In genomic region chr21:36948686-36949085, GRCh38 we compare ENCODE assay signal across 20 cellular contexts. TPM values are rescaled to one million over a fixed set of nuclear protein-coding genes. Genes with fewer than 3 reads are reported as not detected.
"Had no signal": no experiment of that assay in that cellular context is flagged by ENCODE, and none has a peak within 500 bp of the region (broad histone marks: within the 10 kb centered on the region; RNA-seq: fewer than 3 reads in every experiment).

No MANE protein-coding gene starts in this region.

- H3K27ac Mint-ChIP-seq: activated CD8-positive, alpha-beta memory T cell treated with anti-CD3 and anti-CD28 coated beads, Interleukin-2, amount 10 ng/mL, durations not matched to agents 7 days and 5 days; activated naive CD8-positive, alpha-beta T cell treated with anti-CD3 and anti-CD28 coated beads for 36 hours; natural killer cell treated with Interleukin-12 subunit alpha and Interleukin-12 subunit beta and Interleukin-15 and Interleukin-18, amount 100 ng/mL, for 72 hours; progenitor cell of endocrine pancreas; stimulated activated memory B cell treated with anti-CD40 and anti-IgM and Interleukin-4, amounts not matched to agents 10 μg/mL and 1 μg/mL and 100 μg/mL, for 72 hours; T-helper 2 cell treated with Interferon-gamma antibody and Interleukin-4, amounts not matched to agents 5 μg/mL and 100 μg/mL, for 36 hours had no signal

- H3K4me3 Mint-ChIP-seq: activated CD8-positive, alpha-beta memory T cell treated with anti-CD3 and anti-CD28 coated beads, Interleukin-2, amount 10 ng/mL, durations not matched to agents 7 days and 5 days; activated naive CD8-positive, alpha-beta T cell treated with anti-CD3 and anti-CD28 coated beads for 36 hours; activated T-cell treated with anti-CD3 and anti-CD28 coated beads, Interleukin-2, amount 50 U/mL, for 4 hours; natural killer cell treated with Interleukin-12 subunit alpha and Interleukin-12 subunit beta and Interleukin-15 and Interleukin-18, amount 100 ng/mL, for 72 hours; stimulated activated memory B cell treated with anti-CD40 and anti-IgM and Interleukin-4, amounts not matched to agents 10 μg/mL and 1 μg/mL and 100 μg/mL, for 72 hours; T-helper 2 cell treated with Interferon-gamma antibody and Interleukin-4, amounts not matched to agents 5 μg/mL and 100 μg/mL, for 36 hours had no signal

- H3K4me1 Mint-ChIP-seq: activated CD8-positive, alpha-beta memory T cell treated with anti-CD3 and anti-CD28 coated beads, Interleukin-2, amount 10 ng/mL, durations not matched to agents 7 days and 5 days; activated naive CD8-positive, alpha-beta T cell treated with anti-CD3 and anti-CD28 coated beads for 36 hours; stimulated activated memory B cell treated with anti-CD40 and anti-IgM and Interleukin-4, amounts not matched to agents 10 μg/mL and 1 μg/mL and 100 μg/mL, for 72 hours had no signal

- H3K4me3 ChIP-seq: spleen, tibial nerve had no signal

- H3K9me3 Mint-ChIP-seq: activated naive CD8-positive, alpha-beta T cell treated with anti-CD3 and anti-CD28 coated beads for 36 hours; natural killer cell treated with Interleukin-12 subunit alpha and Interleukin-12 subunit beta and Interleukin-15 and Interleukin-18, amount 100 ng/mL, for 72 hours; stimulated activated memory B cell treated with anti-CD40 and anti-IgM and Interleukin-4, amounts not matched to agents 10 μg/mL and 1 μg/mL and 100 μg/mL, for 72 hours; T-helper 2 cell treated with Interferon-gamma antibody and Interleukin-4, amounts not matched to agents 5 μg/mL and 100 μg/mL, for 36 hours had no signal

- ATAC-seq: activated CD8-positive, alpha-beta memory T cell treated with anti-CD3 and anti-CD28 coated beads, Interleukin-2, amount 10 ng/mL, durations not matched to agents 7 days and 5 days; activated T-cell treated with anti-CD3 and anti-CD28 coated beads, Interleukin-2, amount 50 U/mL, for 4 hours; foreskin keratinocyte; left lobe of liver; natural killer cell treated with Interleukin-12 subunit alpha and Interleukin-12 subunit beta and Interleukin-15 and Interleukin-18, amount 100 ng/mL, for 72 hours; right cardiac atrium; stimulated activated memory B cell treated with anti-CD40 and anti-IgM and Interleukin-4, amounts not matched to agents 10 μg/mL and 1 μg/mL and 100 μg/mL, for 72 hours had no signal

- DNase-seq: activated CD4-positive, alpha-beta T cell treated with anti-CD3 and anti-CD28 coated beads for 1 hour; activated CD4-positive, alpha-beta T cell treated with anti-CD3 and anti-CD28 coated beads, Interleukin-2, amount 50 U/mL, for 48 hours; activated CD8-positive, alpha-beta memory T cell treated with anti-CD3 and anti-CD28 coated beads, Interleukin-2, amount 10 ng/mL, durations not matched to agents 7 days and 5 days; activated gamma-delta T cell; activated naive CD8-positive, alpha-beta T cell treated with anti-CD3 and anti-CD28 coated beads for 36 hours; activated T-cell treated with anti-CD3 and anti-CD28 coated beads, Interleukin-2, amount 50 U/mL, for 4 hours; aorta; foreskin keratinocyte; head of caudate nucleus; occipital lobe; right cardiac atrium; spleen; stimulated activated CD4-positive, alpha-beta T cell treated with anti-CD3 and anti-CD28 coated beads, Interleukin-1b, Interleukin-23, amount 100 ng/mL, for 48 hours had no signal

- H3K27me3 Mint-ChIP-seq: activated CD8-positive, alpha-beta memory T cell treated with anti-CD3 and anti-CD28 coated beads, Interleukin-2, amount 10 ng/mL, durations not matched to agents 7 days and 5 days; activated naive CD8-positive, alpha-beta T cell treated with anti-CD3 and anti-CD28 coated beads for 36 hours; natural killer cell treated with Interleukin-12 subunit alpha and Interleukin-12 subunit beta and Interleukin-15 and Interleukin-18, amount 100 ng/mL, for 72 hours; progenitor cell of endocrine pancreas; stimulated activated memory B cell treated with anti-CD40 and anti-IgM and Interleukin-4, amounts not matched to agents 10 μg/mL and 1 μg/mL and 100 μg/mL, for 72 hours had no signal

RNA-seq across cellular contexts. Expression of gene RIPPLY3, which starts 57.8 kb away (rescaled TPM):
- total RNA-seq: activated T-cell treated with anti-CD3 and anti-CD28 coated beads, Interleukin-2, amount 50 U/mL, for 4 hours; aorta; left lobe of liver; natural killer cell treated with Interleukin-12 subunit alpha and Interleukin-12 subunit beta and Interleukin-15 and Interleukin-18, amount 100 ng/mL, for 72 hours; occipital lobe; right cardiac atrium; spleen; subcutaneous adipose tissue; tibial nerve had no signal
